1 cellular context compared by ENCODE assay signal in genomic region chr20:44958276-44958675, GRCh38.
TF ChIP-seq lines count a peak whose summit lies in the region.

No MANE protein-coding gene starts in this region.

TF ChIP-seq in K562, 482 proteins besides CTCF, POLR2A, EP300 and RAD21:
- TF ChIP-seq PYGO2 (tag; IDR thresholded peaks at IDR 0.05) (no peak), SNIP1 (IDR thresholded peaks at IDR 0.05; ENCODE audit: low read depth) (no peak), KDM5B (IDR thresholded peaks at IDR 0.05; ENCODE audit: insufficient replicate concordance, low read depth, low read length) (no peak), NFIC (IDR thresholded peaks at IDR 0.05) (no peak), CHCHD3 (CRISPR knock-in tag; IDR thresholded peaks at IDR 0.05) (no peak), BRCA1 (IDR thresholded peaks at IDR 0.05) (no peak), BRCA1 (CRISPR knock-in tag; IDR thresholded peaks at IDR 0.05) (no peak), ETV5 (CRISPR knock-in tag; IDR thresholded peaks at IDR 0.05; ENCODE audit: low read depth) (no peak), CBX8 (IDR thresholded peaks at IDR 0.05; ENCODE audit: borderline replicate concordance, extremely low read depth, low read depth, low read length, poor library complexity, severe bottlenecking) (no peak), TEAD2 (tag; IDR thresholded peaks at IDR 0.05) (no peak), XRCC3 (IDR thresholded peaks at IDR 0.05) (no peak), SMAD4 (CRISPR knock-in tag; conservative IDR thresholded peaks at IDR 0.05) (no peak)
- TF ChIP-seq, protein P1, sequence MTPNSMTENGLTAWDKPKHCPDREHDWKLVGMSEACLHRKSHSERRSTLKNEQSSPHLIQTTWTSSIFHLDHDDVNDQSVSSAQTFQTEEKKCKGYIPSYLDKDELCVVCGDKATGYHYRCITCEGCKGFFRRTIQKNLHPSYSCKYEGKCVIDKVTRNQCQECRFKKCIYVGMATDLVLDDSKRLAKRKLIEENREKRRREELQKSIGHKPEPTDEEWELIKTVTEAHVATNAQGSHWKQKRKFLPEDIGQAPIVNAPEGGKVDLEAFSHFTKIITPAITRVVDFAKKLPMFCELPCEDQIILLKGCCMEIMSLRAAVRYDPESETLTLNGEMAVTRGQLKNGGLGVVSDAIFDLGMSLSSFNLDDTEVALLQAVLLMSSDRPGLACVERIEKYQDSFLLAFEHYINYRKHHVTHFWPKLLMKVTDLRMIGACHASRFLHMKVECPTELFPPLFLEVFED (CRISPR knock-in tag; conservative IDR thresholded peaks at IDR 0.05) = no peak
- TF ChIP-seq, protein P2, sequence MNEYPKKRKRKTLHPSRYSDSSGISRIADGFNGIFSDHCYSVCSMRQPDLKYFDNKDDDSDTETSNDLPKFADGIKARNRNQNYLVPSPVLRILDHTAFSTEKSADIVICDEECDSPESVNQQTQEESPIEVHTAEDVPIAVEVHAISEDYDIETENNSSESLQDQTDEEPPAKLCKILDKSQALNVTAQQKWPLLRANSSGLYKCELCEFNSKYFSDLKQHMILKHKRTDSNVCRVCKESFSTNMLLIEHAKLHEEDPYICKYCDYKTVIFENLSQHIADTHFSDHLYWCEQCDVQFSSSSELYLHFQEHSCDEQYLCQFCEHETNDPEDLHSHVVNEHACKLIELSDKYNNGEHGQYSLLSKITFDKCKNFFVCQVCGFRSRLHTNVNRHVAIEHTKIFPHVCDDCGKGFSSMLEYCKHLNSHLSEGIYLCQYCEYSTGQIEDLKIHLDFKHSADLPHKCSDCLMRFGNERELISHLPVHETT (CRISPR knock-in tag; conservative IDR thresholded peaks at IDR 0.05 in 1 of 2, IDR thresholded peaks at IDR 0.05 in 1 of 2) = no peak
TF ChIP-seq in K562: peak in this region for 0.
